ENCODE assay signal across 26 cellular contexts in genomic region chr18:62409821-62410220, GRCh38.
"Had no signal": no experiment of that assay in that cellular context is flagged by ENCODE, and none has a peak within 500 bp of the region (broad histone marks: within the 10 kb centered on the region; RNA-seq: fewer than 3 reads in every experiment).

No MANE protein-coding gene starts in this region.

- ATAC-seq: naive thymus-derived CD8-positive, alpha-beta T cell; psoas muscle; right lobe of liver; stimulated activated naive B cell treated with anti-CD40 and anti-IgM and Interleukin-4, amounts not matched to agents 10 μg/mL and 1 μg/mL and 100 μg/mL, for 72 hours; stimulated activated naive CD8-positive, alpha-beta T cell treated with anti-CD3 and anti-CD28 coated beads, Interleukin-15, Interleukin-2, amounts not matched to agents 100 U/mL and 50 U/mL, for 24 hours had no signal

- H3K27ac Mint-ChIP-seq: immature natural killer cell; memory B cell; naive thymus-derived CD8-positive, alpha-beta T cell; nephron; stimulated activated naive B cell treated with anti-CD40 and anti-IgM and Interleukin-4, amounts not matched to agents 10 μg/mL and 1 μg/mL and 100 μg/mL, for 72 hours had no signal

- H3K4me3 Mint-ChIP-seq: immature natural killer cell; memory B cell; naive thymus-derived CD8-positive, alpha-beta T cell; nephron; neural crest cell; stimulated activated naive B cell treated with anti-CD40 and anti-IgM and Interleukin-4, amounts not matched to agents 10 μg/mL and 1 μg/mL and 100 μg/mL, for 72 hours had no signal

- H3K27me3 ChIP-seq: right atrium auricular region, right lobe of liver, testis, thyroid gland, transverse colon had no signal

- H3K4me3 ChIP-seq: left ventricle myocardium inferior, lung, psoas muscle, right atrium auricular region, right lobe of liver, stomach, testis, thyroid gland, transverse colon, upper lobe of right lung had no signal

- H3K36me3 ChIP-seq: left ventricle myocardium inferior, neutrophil, right atrium auricular region, right lobe of liver, stomach, thyroid gland, transverse colon, upper lobe of right lung had no signal

- H3K9me3 Mint-ChIP-seq: immature natural killer cell, nephron, neural crest cell had no signal

- H3K4me1 ChIP-seq: parathyroid adenoma, psoas muscle, right atrium auricular region, right lobe of liver, stomach, testis, thyroid gland, transverse colon, upper lobe of right lung had no signal

- DNase-seq: hypothalamus; immature natural killer cell; kidney; left ventricle myocardium inferior; naive thymus-derived CD8-positive, alpha-beta T cell; occipital lobe; psoas muscle; right lobe of liver; stimulated activated CD4-positive, alpha-beta T cell treated with anti-CD3 and anti-CD28 coated beads, Interleukin-12 subunit alpha, Interleukin-12 subunit beta, amount 100 ng/mL, for 4 hours; stimulated activated CD4-positive, alpha-beta T cell treated with anti-CD3 and anti-CD28 coated beads, Interleukin-15, amount 100 ng/mL, for 24 hours; stimulated activated CD4-positive, alpha-beta T cell treated with anti-CD3 and anti-CD28 coated beads, Interleukin-2, amount 100 ng/mL, for 24 hours; stimulated activated CD4-positive, alpha-beta T cell treated with anti-CD3 and anti-CD28 coated beads, Interleukin-4, amount 100 ng/mL, for 1 hour; stimulated activated naive B cell treated with anti-CD40 and anti-IgM and Interleukin-4, amounts not matched to agents 10 μg/mL and 1 μg/mL and 100 μg/mL, for 72 hours; stimulated activated naive CD8-positive, alpha-beta T cell treated with anti-CD3 and anti-CD28 coated beads, Interleukin-15, Interleukin-2, amounts not matched to agents 100 U/mL and 50 U/mL, for 24 hours; stomach; testis; thyroid gland; transverse colon; upper lobe of right lung had no signal

- H3K9ac ChIP-seq: parathyroid adenoma had no signal

- H3K36me3 Mint-ChIP-seq: memory B cell; naive thymus-derived CD8-positive, alpha-beta T cell had no signal

- H3K27ac ChIP-seq: left ventricle myocardium inferior, neutrophil, parathyroid adenoma, psoas muscle, right atrium auricular region, right lobe of liver, stomach, testis, thyroid gland, transverse colon, upper lobe of right lung had no signal

- H2AFZ ChIP-seq: parathyroid adenoma had no signal

- H3K9me3 ChIP-seq: left ventricle myocardium inferior, neutrophil, psoas muscle, right atrium auricular region, right lobe of liver, testis, thyroid gland, transverse colon, upper lobe of right lung had no signal

- H3K4me1 Mint-ChIP-seq: memory B cell; neural crest cell; stimulated activated naive B cell treated with anti-CD40 and anti-IgM and Interleukin-4, amounts not matched to agents 10 μg/mL and 1 μg/mL and 100 μg/mL, for 72 hours had no signal

- H3K79me2 ChIP-seq: parathyroid adenoma had no signal
